Comparison of ENCODE assay signal across 17 cellular contexts in genomic region chr7:151399305-151399601, GRCh38. TPM values are rescaled to one million over a fixed set of nuclear protein-coding genes. Genes with fewer than 3 reads are reported as not detected.
DNase-seq lines count a peak whose midpoint lies in the region; ATAC-seq, FAIRE-seq and TF ChIP-seq lines count a peak whose summit lies in the region.
"Had no signal": no experiment of that assay in that cellular context is flagged by ENCODE, and none has a peak within 500 bp of the region (broad histone marks: within the 10 kb centered on the region; RNA-seq: fewer than 3 reads in every experiment).

No MANE protein-coding gene starts in this region.

- H3K9me3 ChIP-seq in cardiac muscle cell (ENCODE audit: low read depth) (no peaks in the 10 kb centered on the region), HepG2 (ENCODE audit: low read length) (no peaks in the 10 kb centered on the region), spleen (peaks cover 0 to 8% (median 0%) of the 10 kb centered on the region in 8 donors)

- no peak overlapping the region for H3K4me3 ChIP-seq in cardiac muscle cell
- H3K4me3 ChIP-seq in HepG2 (replicated peaks in 1 of 3; ENCODE audit: insufficient read depth in 1 of 3, low read depth in 2 of 3, low read length in 3 of 3): no peak overlapping the region
- H3K4me3 ChIP-seq in spleen: no peak overlapping the region

- H3K9ac ChIP-seq in HepG2 (ENCODE audit: insufficient read depth, low read depth, low read length): no peak overlapping the region

- H3K79me2 ChIP-seq in HepG2 (ENCODE audit: insufficient read depth, low read length): no peaks in the 10 kb centered on the region

- 38% methylated on average over 4 of the region's 7 CpGs for WGBS in HepG2 (ENCODE audit: low lambda C conversion rate)
- 82 to 93% (median 90%) methylated on average over 7 of the region's 7 CpGs for WGBS in spleen, 5 donors

- H2AFZ ChIP-seq in HepG2 (ENCODE audit: low read length): no peak overlapping the region

- no peaks in the 10 kb centered on the region for H3K27me3 ChIP-seq in cardiac muscle cell
- peaks cover 4 to 65% of the 10 kb centered on the region in 2 experiments; a peak in 3 of 5 replicates for H3K27me3 ChIP-seq in HepG2 (ENCODE audit: control insufficient read depth in 1 of 2, insufficient read depth in 2 of 2, low read length in 2 of 2)
- H3K27me3 ChIP-seq in spleen (replicated peaks in 1 of 7): no peaks in the 10 kb centered on the region

- no peak for TF ChIP-seq POLR2A in HepG2 (IDR thresholded peaks at IDR 0.05; ENCODE audit: insufficient read depth in 1 of 2, low read depth in 2 of 2, low read length in 2 of 2)
- TF ChIP-seq POLR2A in spleen (IDR thresholded peaks at IDR 0.05): no peak

- POLR2A ChIA-PET in HepG2 (lab: Yijun Ruan, JAX): no interaction called here

- no TSS peak for BruUV-seq in HepG2 (replicated peaks; lab: Mats Ljungman, UMichigan)

- no peak for FAIRE-seq in HepG2 (lab: Jason Lieb, UNC)
- FAIRE-seq: G401.6, GM12891 had no signal

- H3K4me1 ChIP-seq in cardiac muscle cell (ENCODE audit: low read depth): no peaks in the 10 kb centered on the region
- H3K4me1 ChIP-seq in HepG2 (ENCODE audit: insufficient read depth, low read length): peaks cover 23% of the 10 kb centered on the region
- peaks cover 8 to 83% (median 42%) of the 10 kb centered on the region in 6 donors for H3K4me1 ChIP-seq in spleen

- H3K27ac ChIP-seq in cardiac muscle cell (peak overlapping the region; percentile 23), HepG2 (ENCODE audit: extremely low read length, insufficient read depth, low read length) (no peak overlapping the region), spleen (peak overlapping the region in 5 of 8 donors; percentile 9 to 63 (median 27))
- H3K27ac ChIP-seq: C4-2B, HL-60 had no signal

- H3K4me2 ChIP-seq in HepG2 (ENCODE audit: low read depth, low read length): peak overlapping the region; percentile 7; the same call in 1 of the 2 replicates

- H3K27ac Mint-ChIP-seq in mesothelial cell of epicardium: peak overlapping the region; percentile 73
- H3K27ac Mint-ChIP-seq in T-helper 2 cell treated with Interferon-gamma antibody and Interleukin-4, amounts not matched to agents 5 μg/mL and 100 μg/mL, for 36 hours: no peak overlapping the region

- H3K36me3 Mint-ChIP-seq in mesothelial cell of epicardium: peaks cover 28% of the 10 kb centered on the region
- no peaks in the 10 kb centered on the region for H3K36me3 Mint-ChIP-seq in T-helper 2 cell treated with Interferon-gamma antibody and Interleukin-4, amounts not matched to agents 5 μg/mL and 100 μg/mL, for 36 hours (ENCODE audit: low read depth)

- no peaks in the 10 kb centered on the region for H3K9me3 Mint-ChIP-seq in mesothelial cell of epicardium
- peaks cover 4% of the 10 kb centered on the region for H3K9me3 Mint-ChIP-seq in T-helper 2 cell treated with Interferon-gamma antibody and Interleukin-4, amounts not matched to agents 5 μg/mL and 100 μg/mL, for 36 hours

- TF ChIP-seq CTCF in cardiac muscle cell (IDR thresholded peaks at IDR 0.05; ENCODE audit: low read depth, low read length): no peak
- TF ChIP-seq CTCF in HepG2 (CRISPR knock-in tag; IDR thresholded peaks at IDR 0.05): no peak
- no peak for TF ChIP-seq CTCF in mesothelial cell of epicardium (IDR thresholded peaks at IDR 0.05; ENCODE audit: unreplicated experiment)
- TF ChIP-seq CTCF in spleen (IDR thresholded peaks at IDR 0.05 in 8 of 11, conservative IDR thresholded peaks at IDR 0.05 in 3 of 11): no peak

- intact Hi-C loops in Right ventricle myocardium superior (cut with DNase I): no loop called here
- intact Hi-C loops in HepG2 (cut with micrococcal nuclease; ENCODE audit: unreplicated experiment): no loop called here
- intact Hi-C loops in spleen (cut with DNase I; ENCODE audit: low total_unique reads): no loop called here

- peaks cover 8% of the 10 kb centered on the region for H3K36me3 ChIP-seq in cardiac muscle cell
- H3K36me3 ChIP-seq in HepG2 (replicated peaks in 1 of 2; ENCODE audit: control insufficient read depth in 1 of 2, insufficient read depth in 2 of 2, low read length in 2 of 2): no peaks in the 10 kb centered on the region
- peaks cover 0 to 2% (median 0%) of the 10 kb centered on the region in 6 donors for H3K36me3 ChIP-seq in spleen

- ATAC-seq in Right ventricle myocardium superior (ENCODE audit: poor library complexity) (no peak), HepG2 (no peak)

- peaks cover 39% of the 10 kb centered on the region for H3K4me1 Mint-ChIP-seq in mesothelial cell of epicardium
- H3K4me1 Mint-ChIP-seq in T-helper 2 cell treated with Interferon-gamma antibody and Interleukin-4, amounts not matched to agents 5 μg/mL and 100 μg/mL, for 36 hours (ENCODE audit: low read depth): no peaks in the 10 kb centered on the region

- no peak overlapping the region for H3K4me3 Mint-ChIP-seq in mesothelial cell of epicardium
- no peak overlapping the region for H3K4me3 Mint-ChIP-seq in T-helper 2 cell treated with Interferon-gamma antibody and Interleukin-4, amounts not matched to agents 5 μg/mL and 100 μg/mL, for 36 hours

- TF ChIP-seq EP300 in HepG2 (IDR thresholded peaks at IDR 0.05; ENCODE audit: low read depth in 2 of 2, low read length in 2 of 2): no peak
- no peak for TF ChIP-seq EP300 in HepG2 (CRISPR knock-in tag; IDR thresholded peaks at IDR 0.05; ENCODE audit: borderline replicate concordance)

- CTCF ChIA-PET in HepG2 (lab: Yijun Ruan, JAX; ENCODE audit: low intra/inter-chr PET ratio, low total read pairs): no interaction called here

- in situ Hi-C loops in HepG2 (cut with HindIII; ENCODE audit: extremely low pct_ligation_motif_present, low pct_unique_long_range_greater_than_20kb): no loop called here

- no peak for DNase-seq in cardiac muscle cell (ENCODE audit: low read depth in 1 of 2, low spot score in 1 of 2)
- DNase-seq in Right ventricle myocardium superior: no peak
- DNase-seq in HepG2 (ENCODE audit: low spot score): no peak
- DNase-seq in mesothelial cell of epicardium (ENCODE audit: low spot score in 2 of 2, unreplicated experiment in 2 of 2): no peak
- peak; percentile 36 for DNase-seq in spleen
- DNase-seq in AG08396 (ENCODE audit: low spot score): no peak
- DNase-seq in T-helper 2 cell treated with Interferon-gamma antibody and Interleukin-4, amounts not matched to agents 5 μg/mL and 100 μg/mL, for 36 hours (ENCODE audit: low spot score): no peak
- no peak for DNase-seq in activated gamma-delta T cell treated with Interleukin-2 at 50 U/mL for 16 hours
- DNase-seq: CD4-positive, alpha-beta memory T cell; DMS79; EL; HCEC 1CT had no signal

- no peak for TF ChIP-seq RAD21 in HepG2 (CRISPR knock-in tag; IDR thresholded peaks at IDR 0.05)

- no peaks in the 10 kb centered on the region for H4K20me1 ChIP-seq in HepG2 (ENCODE audit: insufficient read depth, low read length)

- H3K27me3 Mint-ChIP-seq in mesothelial cell of epicardium (ENCODE audit: low read depth): no peaks in the 10 kb centered on the region
- no peaks in the 10 kb centered on the region for H3K27me3 Mint-ChIP-seq in T-helper 2 cell treated with Interferon-gamma antibody and Interleukin-4, amounts not matched to agents 5 μg/mL and 100 μg/mL, for 36 hours (ENCODE audit: low read depth)
- H3K27me3 Mint-ChIP-seq: CD4-positive, alpha-beta memory T cell had no signal

RNA-seq across cellular contexts. Expression of gene WDR86, which starts 10.6 kb away (rescaled TPM):
- 71.8 and 130 TPM in 2 replicates for total RNA-seq in cardiac muscle cell
- 58.8 and 87.0 TPM in 2 replicates for polyA plus RNA-seq in cardiac muscle cell
- 0.48 TPM for total RNA-seq in Right ventricle myocardium superior
- 0.11 TPM in 1 of 2 replicates, not detected in the other for total RNA-seq in HepG2 (2016; rRNA removed; fragmentation: Illumina TruSeq; extraction: Trizol)
- not detected in 2 replicates for total RNA-seq in HepG2 (2016; cell fraction: cytosol; rRNA removed; fragmentation: Illumina TruSeq; extraction: Trizol; ENCODE audit: low read depth)
- not detected in 2 replicates for total RNA-seq in HepG2 (2016; cell fraction: insoluble cytoplasmic fraction; rRNA removed; fragmentation: Illumina TruSeq; extraction: Trizol)
- 0.24 TPM in 1 of 2 replicates, not detected in the other for total RNA-seq in HepG2 (2016; cell fraction: membrane; rRNA removed; fragmentation: Illumina TruSeq; extraction: Trizol)
- 0.50 TPM in 1 of 2 replicates, not detected in the other for total RNA-seq in HepG2 (2016; cell fraction: nucleus; rRNA removed; fragmentation: Illumina TruSeq; extraction: Trizol)
- polyA plus RNA-seq in HepG2 (2011; rRNA removed): 2.9 and 4.3 TPM in 2 replicates
- 1.2 and 2.5 TPM in 2 replicates for polyA plus RNA-seq in HepG2 (2011; cell fraction: cytosol; rRNA removed)
- polyA plus RNA-seq in HepG2 (2011; cell fraction: nucleus; rRNA removed): 22.1 and 28.5 TPM in 2 replicates
- 1.7 and 1.9 TPM in 2 replicates for polyA plus RNA-seq in HepG2 (2012)
- polyA plus RNA-seq in HepG2 (2016; cell fraction: cytosol; fragmentation: Illumina TruSeq; extraction: Trizol; ENCODE audit: low read depth): 0.14 TPM in 1 of 2 replicates, not detected in the other
- polyA plus RNA-seq in HepG2 (2016; cell fraction: insoluble cytoplasmic fraction; fragmentation: Illumina TruSeq; extraction: Trizol; ENCODE audit: low read depth): not detected in 2 replicates
- polyA plus RNA-seq in HepG2 (2016; cell fraction: membrane; fragmentation: Illumina TruSeq; extraction: Trizol; ENCODE audit: low read depth): 0.15 and 0.16 TPM in 2 replicates
- 0.61 TPM in 1 of 2 replicates, not detected in the other for polyA plus RNA-seq in HepG2 (2016; cell fraction: nucleus; fragmentation: Illumina TruSeq; extraction: Trizol; ENCODE audit: insufficient read depth, low read depth)
- 3.2 TPM in 1 of 2 replicates, not detected in the other for polyA minus RNA-seq in HepG2 (2011; rRNA and poly(A)+ RNA removed; ENCODE audit: low replicate concordance)
- polyA minus RNA-seq in HepG2 (2011; cell fraction: cytosol; rRNA and poly(A)+ RNA removed): 0.59 and 1.6 TPM in 2 replicates
- polyA minus RNA-seq in HepG2 (2011; cell fraction: nucleus; rRNA and poly(A)+ RNA removed): 5.0 TPM in 2 replicates
- total RNA-seq in mesothelial cell of epicardium: 259 to 274 TPM (median 266 TPM) in 3 replicates
- total RNA-seq in spleen: 10 to 100 TPM; 15.4 to 71.9 (median 58.1) TPM
- polyA plus RNA-seq in spleen: 10 to 100 TPM in 1 of 3 donors, 1 to 10 TPM in 2; 2.8 to 29.5 (median 8.6) TPM
- total RNA-seq: H4 had no signal

RNA-seq across cellular contexts. Expression of gene CRYGN, which starts 40.7 kb away (rescaled TPM):
- total RNA-seq in cardiac muscle cell: 1.0 and 1.3 TPM in 2 replicates
- 0.46 and 0.77 TPM in 2 replicates for polyA plus RNA-seq in cardiac muscle cell
- total RNA-seq in Right ventricle myocardium superior: 0.43 TPM
- total RNA-seq in HepG2 (2016; rRNA removed; fragmentation: Illumina TruSeq; extraction: Trizol): not detected in 2 replicates
- not detected in 2 replicates for total RNA-seq in HepG2 (2016; cell fraction: cytosol; rRNA removed; fragmentation: Illumina TruSeq; extraction: Trizol; ENCODE audit: low read depth)
- total RNA-seq in HepG2 (2016; cell fraction: insoluble cytoplasmic fraction; rRNA removed; fragmentation: Illumina TruSeq; extraction: Trizol): not detected in 2 replicates
- total RNA-seq in HepG2 (2016; cell fraction: membrane; rRNA removed; fragmentation: Illumina TruSeq; extraction: Trizol): not detected in 2 replicates
- total RNA-seq in HepG2 (2016; cell fraction: nucleus; rRNA removed; fragmentation: Illumina TruSeq; extraction: Trizol): not detected in 2 replicates
- 0.11 TPM in 1 of 2 replicates, not detected in the other for polyA plus RNA-seq in HepG2 (2011; rRNA removed)
- polyA plus RNA-seq in HepG2 (2011; cell fraction: cytosol; rRNA removed): not detected in 2 replicates
- 0.14 and 0.18 TPM in 2 replicates for polyA plus RNA-seq in HepG2 (2011; cell fraction: nucleus; rRNA removed)
- not detected in 2 replicates for polyA plus RNA-seq in HepG2 (2012)
- polyA plus RNA-seq in HepG2 (2016; cell fraction: cytosol; fragmentation: Illumina TruSeq; extraction: Trizol; ENCODE audit: low read depth): not detected in 2 replicates
- polyA plus RNA-seq in HepG2 (2016; cell fraction: insoluble cytoplasmic fraction; fragmentation: Illumina TruSeq; extraction: Trizol; ENCODE audit: low read depth): not detected in 2 replicates
- polyA plus RNA-seq in HepG2 (2016; cell fraction: membrane; fragmentation: Illumina TruSeq; extraction: Trizol; ENCODE audit: low read depth): not detected in 2 replicates
- polyA plus RNA-seq in HepG2 (2016; cell fraction: nucleus; fragmentation: Illumina TruSeq; extraction: Trizol; ENCODE audit: insufficient read depth, low read depth): not detected in 2 replicates
- polyA minus RNA-seq in HepG2 (2011; rRNA and poly(A)+ RNA removed; ENCODE audit: low replicate concordance): 0.07 TPM in 1 of 2 replicates, not detected in the other
- not detected in 2 replicates for polyA minus RNA-seq in HepG2 (2011; cell fraction: cytosol; rRNA and poly(A)+ RNA removed)
- polyA minus RNA-seq in HepG2 (2011; cell fraction: nucleus; rRNA and poly(A)+ RNA removed): not detected in 2 replicates
- 9.4 to 12.2 TPM (median 10.5 TPM) in 3 replicates for total RNA-seq in mesothelial cell of epicardium
- total RNA-seq in spleen: 1 to 10 TPM in 3 of 7 donors, under 1 TPM in 3, not detected in 1; 0.17 to 2.5 (median 0.92) TPM
- polyA plus RNA-seq in spleen: under 1 TPM; 0.27 to 0.72 (median 0.32) TPM
- total RNA-seq: CD4-positive, alpha-beta memory T cell; H4 had no signal

RNA-seq across cellular contexts. Expression of gene NUB1, which starts 57.6 kb away (rescaled TPM):
- total RNA-seq in cardiac muscle cell: 31.4 and 34.3 TPM in 2 replicates
- polyA plus RNA-seq in cardiac muscle cell: 30.6 and 37.9 TPM in 2 replicates
- 30.8 TPM for total RNA-seq in Right ventricle myocardium superior
- total RNA-seq in HepG2 (2016; rRNA removed; fragmentation: Illumina TruSeq; extraction: Trizol): 37.0 and 47.3 TPM in 2 replicates
- 4.7 and 6.0 TPM in 2 replicates for total RNA-seq in HepG2 (2016; cell fraction: cytosol; rRNA removed; fragmentation: Illumina TruSeq; extraction: Trizol; ENCODE audit: low read depth)
- total RNA-seq in HepG2 (2016; cell fraction: insoluble cytoplasmic fraction; rRNA removed; fragmentation: Illumina TruSeq; extraction: Trizol): 35.2 and 42.6 TPM in 2 replicates
- total RNA-seq in HepG2 (2016; cell fraction: membrane; rRNA removed; fragmentation: Illumina TruSeq; extraction: Trizol): 10.8 and 12.6 TPM in 2 replicates
- 18.9 and 20.1 TPM in 2 replicates for total RNA-seq in HepG2 (2016; cell fraction: nucleus; rRNA removed; fragmentation: Illumina TruSeq; extraction: Trizol)
- 26.0 and 27.1 TPM in 2 replicates for polyA plus RNA-seq in HepG2 (2011; rRNA removed)
- 19.1 and 22.8 TPM in 2 replicates for polyA plus RNA-seq in HepG2 (2011; cell fraction: cytosol; rRNA removed)
- 33.3 and 38.5 TPM in 2 replicates for polyA plus RNA-seq in HepG2 (2011; cell fraction: nucleus; rRNA removed)
- 42.2 and 43.6 TPM in 2 replicates for polyA plus RNA-seq in HepG2 (2012)
- 2.7 and 3.1 TPM in 2 replicates for polyA plus RNA-seq in HepG2 (2016; cell fraction: cytosol; fragmentation: Illumina TruSeq; extraction: Trizol; ENCODE audit: low read depth)
- 47.8 and 54.9 TPM in 2 replicates for polyA plus RNA-seq in HepG2 (2016; cell fraction: insoluble cytoplasmic fraction; fragmentation: Illumina TruSeq; extraction: Trizol; ENCODE audit: low read depth)
- polyA plus RNA-seq in HepG2 (2016; cell fraction: membrane; fragmentation: Illumina TruSeq; extraction: Trizol; ENCODE audit: low read depth): 6.4 and 6.9 TPM in 2 replicates
- polyA plus RNA-seq in HepG2 (2016; cell fraction: nucleus; fragmentation: Illumina TruSeq; extraction: Trizol; ENCODE audit: insufficient read depth, low read depth): 27.0 and 28.5 TPM in 2 replicates
- polyA minus RNA-seq in HepG2 (2011; rRNA and poly(A)+ RNA removed; ENCODE audit: low replicate concordance): 32.1 and 35.9 TPM in 2 replicates
- 22.8 and 23.4 TPM in 2 replicates for polyA minus RNA-seq in HepG2 (2011; cell fraction: cytosol; rRNA and poly(A)+ RNA removed)
- polyA minus RNA-seq in HepG2 (2011; cell fraction: nucleus; rRNA and poly(A)+ RNA removed): 31.8 and 46.1 TPM in 2 replicates
- 47.7 to 52.4 TPM (median 52.3 TPM) in 3 replicates for total RNA-seq in mesothelial cell of epicardium
- total RNA-seq in spleen: 10 to 100 TPM; 60.2 to 80.9 (median 70.2) TPM
- 10 to 100 TPM; 25.2 to 48.2 (median 26.1) TPM for polyA plus RNA-seq in spleen

Comparison
In these comparisons a context has a peak if more than half of its experiments do, and no peak if none do; other contexts are left out.
1. RNA of gene WDR86, which starts 10.6 kb away (total RNA-seq): 259 to 274 TPM in mesothelial cell of epicardium, 71.8 to 130 TPM in cardiac muscle cell and 15.4 to 71.9 TPM in spleen; 0.48 TPM in Right ventricle myocardium superior (single experiment) and 0.11 to 0.50 TPM in HepG2; every median in the first group is over 10 times any median in the second.